In the genomic region with DNA sequence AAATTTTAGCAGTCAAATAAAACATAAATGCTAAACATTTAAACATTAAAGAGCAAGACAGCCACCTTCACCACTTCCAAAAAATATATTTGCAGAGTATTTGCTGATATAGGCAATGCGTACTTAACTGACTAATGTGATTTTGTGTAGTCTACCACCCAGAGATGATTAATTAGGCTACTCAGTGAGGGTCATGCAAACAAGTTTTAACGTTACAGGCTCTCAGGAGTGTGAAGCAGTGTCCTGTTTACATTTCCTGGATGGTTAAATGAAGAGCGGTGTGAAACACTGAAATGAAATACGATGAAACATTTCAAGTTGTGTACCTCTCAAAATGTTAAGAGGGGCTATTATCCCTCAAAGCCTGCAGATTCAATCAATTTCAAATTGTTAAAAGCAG, we compare ENCODE assay signal across 1 cellular context.
TF ChIP-seq lines count a peak whose summit lies in the region.

No MANE protein-coding gene starts in this region.

TF ChIP-seq in WTC11, 78 proteins besides CTCF, POLR2A, EP300 and RAD21 (continued from another document):
- TF ChIP-seq, protein P1, sequence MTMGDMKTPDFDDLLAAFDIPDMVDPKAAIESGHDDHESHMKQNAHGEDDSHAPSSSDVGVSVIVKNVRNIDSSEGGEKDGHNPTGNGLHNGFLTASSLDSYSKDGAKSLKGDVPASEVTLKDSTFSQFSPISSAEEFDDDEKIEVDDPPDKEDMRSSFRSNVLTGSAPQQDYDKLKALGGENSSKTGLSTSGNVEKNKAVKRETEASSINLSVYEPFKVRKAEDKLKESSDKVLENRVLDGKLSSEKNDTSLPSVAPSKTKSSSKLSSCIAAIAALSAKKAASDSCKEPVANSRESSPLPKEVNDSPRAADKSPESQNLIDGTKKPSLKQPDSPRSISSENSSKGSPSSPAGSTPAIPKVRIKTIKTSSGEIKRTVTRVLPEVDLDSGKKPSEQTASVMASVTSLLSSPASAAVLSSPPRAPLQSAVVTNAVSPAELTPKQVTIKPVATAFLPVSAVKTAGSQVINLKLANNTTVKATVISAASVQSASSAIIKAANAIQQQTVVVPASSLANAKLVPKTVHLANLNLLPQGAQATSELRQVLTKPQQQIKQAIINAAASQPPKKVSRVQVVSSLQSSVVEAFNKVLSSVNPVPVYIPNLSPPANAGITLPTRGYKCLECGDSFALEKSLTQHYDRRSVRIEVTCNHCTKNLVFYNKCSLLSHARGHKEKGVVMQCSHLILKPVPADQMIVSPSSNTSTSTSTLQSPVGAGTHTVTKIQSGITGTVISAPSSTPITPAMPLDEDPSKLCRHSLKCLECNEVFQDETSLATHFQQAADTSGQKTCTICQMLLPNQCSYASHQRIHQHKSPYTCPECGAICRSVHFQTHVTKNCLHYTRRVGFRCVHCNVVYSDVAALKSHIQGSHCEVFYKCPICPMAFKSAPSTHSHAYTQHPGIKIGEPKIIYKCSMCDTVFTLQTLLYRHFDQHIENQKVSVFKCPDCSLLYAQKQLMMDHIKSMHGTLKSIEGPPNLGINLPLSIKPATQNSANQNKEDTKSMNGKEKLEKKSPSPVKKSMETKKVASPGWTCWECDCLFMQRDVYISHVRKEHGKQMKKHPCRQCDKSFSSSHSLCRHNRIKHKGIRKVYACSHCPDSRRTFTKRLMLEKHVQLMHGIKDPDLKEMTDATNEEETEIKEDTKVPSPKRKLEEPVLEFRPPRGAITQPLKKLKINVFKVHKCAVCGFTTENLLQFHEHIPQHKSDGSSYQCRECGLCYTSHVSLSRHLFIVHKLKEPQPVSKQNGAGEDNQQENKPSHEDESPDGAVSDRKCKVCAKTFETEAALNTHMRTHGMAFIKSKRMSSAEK (CRISPR knock-in tag; IDR thresholded peaks at IDR 0.05; ENCODE audit: borderline replicate concordance) = no peak
- TF ChIP-seq ZNF219 (CRISPR knock-in tag; IDR thresholded peaks at IDR 0.05; ENCODE audit: borderline replicate concordance) (no peak), JAZF1 (CRISPR knock-in tag; IDR thresholded peaks at IDR 0.05) (no peak), ZNF317 (CRISPR knock-in tag; IDR thresholded peaks at IDR 0.05; ENCODE audit: borderline replicate concordance, low read depth) (no peak), GTF2I (CRISPR knock-in tag; conservative IDR thresholded peaks at IDR 0.05) (no peak), NR1H2 (CRISPR knock-in tag; IDR thresholded peaks at IDR 0.05) (no peak), GABPB1 (CRISPR knock-in tag; IDR thresholded peaks at IDR 0.05) (no peak), TP53 (CRISPR knock-in tag; IDR thresholded peaks at IDR 0.05) (no peak)
- TF ChIP-seq, protein P2, sequence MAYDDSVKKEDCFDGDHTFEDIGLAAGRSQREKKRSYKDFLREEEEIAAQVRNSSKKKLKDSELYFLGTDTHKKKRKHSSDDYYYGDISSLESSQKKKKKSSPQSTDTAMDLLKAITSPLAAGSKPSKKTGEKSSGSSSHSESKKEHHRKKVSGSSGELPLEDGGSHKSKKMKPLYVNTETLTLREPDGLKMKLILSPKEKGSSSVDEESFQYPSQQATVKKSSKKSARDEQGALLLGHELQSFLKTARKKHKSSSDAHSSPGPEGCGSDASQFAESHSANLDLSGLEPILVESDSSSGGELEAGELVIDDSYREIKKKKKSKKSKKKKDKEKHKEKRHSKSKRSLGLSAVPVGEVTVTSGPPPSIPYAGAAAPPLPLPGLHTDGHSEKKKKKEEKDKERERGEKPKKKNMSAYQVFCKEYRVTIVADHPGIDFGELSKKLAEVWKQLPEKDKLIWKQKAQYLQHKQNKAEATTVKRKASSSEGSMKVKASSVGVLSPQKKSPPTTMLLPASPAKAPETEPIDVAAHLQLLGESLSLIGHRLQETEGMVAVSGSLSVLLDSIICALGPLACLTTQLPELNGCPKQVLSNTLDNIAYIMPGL (CRISPR knock-in tag; IDR thresholded peaks at IDR 0.05) = no peak
- TF ChIP-seq, protein P3, sequence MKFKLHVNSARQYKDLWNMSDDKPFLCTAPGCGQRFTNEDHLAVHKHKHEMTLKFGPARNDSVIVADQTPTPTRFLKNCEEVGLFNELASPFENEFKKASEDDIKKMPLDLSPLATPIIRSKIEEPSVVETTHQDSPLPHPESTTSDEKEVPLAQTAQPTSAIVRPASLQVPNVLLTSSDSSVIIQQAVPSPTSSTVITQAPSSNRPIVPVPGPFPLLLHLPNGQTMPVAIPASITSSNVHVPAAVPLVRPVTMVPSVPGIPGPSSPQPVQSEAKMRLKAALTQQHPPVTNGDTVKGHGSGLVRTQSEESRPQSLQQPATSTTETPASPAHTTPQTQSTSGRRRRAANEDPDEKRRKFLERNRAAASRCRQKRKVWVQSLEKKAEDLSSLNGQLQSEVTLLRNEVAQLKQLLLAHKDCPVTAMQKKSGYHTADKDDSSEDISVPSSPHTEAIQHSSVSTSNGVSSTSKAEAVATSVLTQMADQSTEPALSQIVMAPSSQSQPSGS (CRISPR knock-in tag; IDR thresholded peaks at IDR 0.05; ENCODE audit: borderline replicate concordance, low read depth) = no peak
- TF ChIP-seq, protein P4, sequence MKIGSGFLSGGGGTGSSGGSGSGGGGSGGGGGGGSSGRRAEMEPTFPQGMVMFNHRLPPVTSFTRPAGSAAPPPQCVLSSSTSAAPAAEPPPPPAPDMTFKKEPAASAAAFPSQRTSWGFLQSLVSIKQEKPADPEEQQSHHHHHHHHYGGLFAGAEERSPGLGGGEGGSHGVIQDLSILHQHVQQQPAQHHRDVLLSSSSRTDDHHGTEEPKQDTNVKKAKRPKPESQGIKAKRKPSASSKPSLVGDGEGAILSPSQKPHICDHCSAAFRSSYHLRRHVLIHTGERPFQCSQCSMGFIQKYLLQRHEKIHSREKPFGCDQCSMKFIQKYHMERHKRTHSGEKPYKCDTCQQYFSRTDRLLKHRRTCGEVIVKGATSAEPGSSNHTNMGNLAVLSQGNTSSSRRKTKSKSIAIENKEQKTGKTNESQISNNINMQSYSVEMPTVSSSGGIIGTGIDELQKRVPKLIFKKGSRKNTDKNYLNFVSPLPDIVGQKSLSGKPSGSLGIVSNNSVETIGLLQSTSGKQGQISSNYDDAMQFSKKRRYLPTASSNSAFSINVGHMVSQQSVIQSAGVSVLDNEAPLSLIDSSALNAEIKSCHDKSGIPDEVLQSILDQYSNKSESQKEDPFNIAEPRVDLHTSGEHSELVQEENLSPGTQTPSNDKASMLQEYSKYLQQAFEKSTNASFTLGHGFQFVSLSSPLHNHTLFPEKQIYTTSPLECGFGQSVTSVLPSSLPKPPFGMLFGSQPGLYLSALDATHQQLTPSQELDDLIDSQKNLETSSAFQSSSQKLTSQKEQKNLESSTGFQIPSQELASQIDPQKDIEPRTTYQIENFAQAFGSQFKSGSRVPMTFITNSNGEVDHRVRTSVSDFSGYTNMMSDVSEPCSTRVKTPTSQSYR (CRISPR knock-in tag; IDR thresholded peaks at IDR 0.05) = no peak
- TF ChIP-seq, protein P5, sequence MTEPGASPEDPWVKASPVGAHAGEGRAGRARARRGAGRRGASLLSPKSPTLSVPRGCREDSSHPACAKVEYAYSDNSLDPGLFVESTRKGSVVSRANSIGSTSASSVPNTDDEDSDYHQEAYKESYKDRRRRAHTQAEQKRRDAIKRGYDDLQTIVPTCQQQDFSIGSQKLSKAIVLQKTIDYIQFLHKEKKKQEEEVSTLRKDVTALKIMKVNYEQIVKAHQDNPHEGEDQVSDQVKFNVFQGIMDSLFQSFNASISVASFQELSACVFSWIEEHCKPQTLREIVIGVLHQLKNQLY (CRISPR knock-in tag; IDR thresholded peaks at IDR 0.05) = no peak
